ENCODE assay signal across 10 cellular contexts in the genomic region with DNA sequence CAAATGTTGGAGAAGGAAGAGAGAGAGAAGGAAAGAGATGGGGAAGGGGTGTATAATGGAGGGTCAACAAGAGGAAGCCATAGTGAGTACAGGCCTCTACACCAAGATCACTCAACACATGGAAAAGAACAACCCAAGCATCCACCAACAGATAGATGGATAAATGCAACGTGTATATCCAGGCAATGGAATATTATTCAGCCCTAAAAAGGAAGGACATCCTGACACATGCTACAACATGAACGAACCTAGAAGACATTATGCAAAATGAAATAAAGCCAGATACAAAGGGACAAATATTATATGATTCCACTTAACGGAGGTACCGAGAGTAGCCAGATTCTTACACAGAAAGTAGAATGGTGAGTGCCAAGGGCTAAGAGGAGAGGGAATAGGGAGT. TPM values are rescaled to one million over a fixed set of nuclear protein-coding genes. Genes with fewer than 3 reads are reported as not detected.
"Had no signal": no experiment of that assay in that cellular context is flagged by ENCODE, and none has a peak within 500 bp of the region (broad histone marks: within the 10 kb centered on the region; RNA-seq: fewer than 3 reads in every experiment).

No MANE protein-coding gene starts in this region.

- DNase-seq: IMR-90, Karpas-422, Kasumi-1, KG1 had no signal

- ATAC-seq: HepG2 had no signal

- H3K9me3 Mint-ChIP-seq: IgD-negative memory B cell had no signal

- H3K36me3 Mint-ChIP-seq: IgD-negative memory B cell had no signal

- H3K4me2 ChIP-seq: KMS-11 had no signal

- H3K4me3 Mint-ChIP-seq: IgD-negative memory B cell had no signal

- FAIRE-seq: HepG2, HTR-8/SVneo had no signal

- H3K9ac ChIP-seq: KMS-11 had no signal

- H3K27ac ChIP-seq: HL-60, KMS-11 had no signal

RNA-seq across cellular contexts. Expression of gene NRXN2, which starts 59.3 kb away (rescaled TPM):
- total RNA-seq: HepG2, HT-29 had no signal
- polyA plus RNA-seq: HepG2, IgD-negative memory B cell had no signal
